ENCODE assay signal across 23 cellular contexts in genomic region chr7:2170576-2171521, GRCh38.
DNase-seq lines count a peak whose midpoint lies in the region; ATAC-seq and TF ChIP-seq lines count a peak whose summit lies in the region.
"Had no signal": no experiment of that assay in that cellular context is flagged by ENCODE, and none has a peak within 500 bp of the region (broad histone marks: within the 10 kb centered on the region; RNA-seq: fewer than 3 reads in every experiment).

No MANE protein-coding gene starts in this region.

- no peak for TF ChIP-seq CTCF in WERI-Rb-1 (IDR thresholded peaks at IDR 0.05; ENCODE audit: low read depth, low read length)
- TF ChIP-seq CTCF in upper lobe of right lung (IDR thresholded peaks at IDR 0.05) = no peak
- no peak for TF ChIP-seq CTCF in upper lobe of left lung (IDR thresholded peaks at IDR 0.05)

- H3K9me3 Mint-ChIP-seq in activated CD8-positive, alpha-beta memory T cell treated with anti-CD3 and anti-CD28 coated beads, Interleukin-2, amount 10 ng/mL, durations not matched to agents 7 days and 5 days (ENCODE audit: low read depth) = no peaks in the 10 kb centered on the region
- H3K9me3 Mint-ChIP-seq: activated B cell treated with CpG ODN at 0.5 μM for 24 hours; stimulated activated memory B cell treated with anti-CD40 and anti-IgM and Interleukin-4, amounts not matched to agents 10 μg/mL and 1 μg/mL and 100 μg/mL, for 72 hours had no signal

- ATAC-seq in activated CD8-positive, alpha-beta memory T cell treated with anti-CD3 and anti-CD28 coated beads, Interleukin-2, amount 10 ng/mL, durations not matched to agents 7 days and 5 days = no peak
- no peak for ATAC-seq in upper lobe of right lung
- ATAC-seq in upper lobe of left lung (ENCODE audit: low FRiP score in 2 of 2) = no peak
- ATAC-seq: PC-3; stimulated activated memory B cell treated with anti-CD40 and anti-IgM and Interleukin-4, amounts not matched to agents 10 μg/mL and 1 μg/mL and 100 μg/mL, for 72 hours had no signal

- no peak for TF ChIP-seq EP300 in upper lobe of left lung (IDR thresholded peaks at IDR 0.05)

- H3K27me3 ChIP-seq in WERI-Rb-1 (ENCODE audit: insufficient read depth, low read depth, severe bottlenecking) (no peaks in the 10 kb centered on the region), upper lobe of right lung (no peaks in the 10 kb centered on the region), upper lobe of left lung (no peaks in the 10 kb centered on the region)
- H3K27me3 ChIP-seq: cardiac muscle cell, SJCRH30, thyroid gland had no signal

- WGBS in upper lobe of left lung, 2 donors = 91% methylated on average over 26 of the region's 26 CpGs

- no peak overlapping the region for H3K4me3 Mint-ChIP-seq in activated CD8-positive, alpha-beta memory T cell treated with anti-CD3 and anti-CD28 coated beads, Interleukin-2, amount 10 ng/mL, durations not matched to agents 7 days and 5 days
- H3K4me3 Mint-ChIP-seq: activated B cell treated with CpG ODN at 0.5 μM for 24 hours; stimulated activated memory B cell treated with anti-CD40 and anti-IgM and Interleukin-4, amounts not matched to agents 10 μg/mL and 1 μg/mL and 100 μg/mL, for 72 hours had no signal

- H3K9me3 ChIP-seq in WERI-Rb-1 (ENCODE audit: severe bottlenecking) (no peaks in the 10 kb centered on the region), upper lobe of right lung (no peaks in the 10 kb centered on the region), upper lobe of left lung (no peaks in the 10 kb centered on the region)
- H3K9me3 ChIP-seq: HAP-1, left ventricle myocardium inferior, mucosa of descending colon, SJCRH30, thyroid gland had no signal

- intact Hi-C loops in upper lobe of right lung (cut with DNase I) = no loop called here

- CTCF ChIA-PET in activated CD8-positive, alpha-beta memory T cell treated with anti-CD3 and anti-CD28 coated beads, Interleukin-2, amount 10 ng/mL, durations not matched to agents 7 days and 5 days (lab: Charles Lee) = no interaction called here

- H3K27ac Mint-ChIP-seq in activated CD8-positive, alpha-beta memory T cell treated with anti-CD3 and anti-CD28 coated beads, Interleukin-2, amount 10 ng/mL, durations not matched to agents 7 days and 5 days = no peak overlapping the region
- H3K27ac Mint-ChIP-seq: activated B cell treated with CpG ODN at 0.5 μM for 24 hours; stimulated activated memory B cell treated with anti-CD40 and anti-IgM and Interleukin-4, amounts not matched to agents 10 μg/mL and 1 μg/mL and 100 μg/mL, for 72 hours had no signal

- peak; percentile 36 for DNase-seq in activated CD8-positive, alpha-beta memory T cell treated with anti-CD3 and anti-CD28 coated beads, Interleukin-2, amount 10 ng/mL, durations not matched to agents 7 days and 5 days
- DNase-seq in activated CD8-positive, alpha-beta memory T cell treated with anti-CD3 and anti-CD28 coated beads for 24 hours = no peak
- DNase-seq in WERI-Rb-1 (no peak), islet precursor cell (peak; percentile 33), upper lobe of right lung (peak; percentile 49), mucosa of gallbladder (ENCODE audit: low spot score) (no peak), upper lobe of left lung (no peak), putamen (ENCODE audit: low spot score) (no peak)
- DNase-seq: activated B cell treated with CpG ODN at 0.5 μM for 24 hours; KG1; left ventricle myocardium inferior; mucosa of descending colon; NCI-H187 treated with DMSO at 0.1 percent for 48 hours; NCI-H2227 treated with DMSO at 0.1 percent for 48 hours; NCI-H82; nucleus accumbens; PC-3; stimulated activated CD4-positive, alpha-beta T cell treated with anti-CD3 and anti-CD28 coated beads, Interleukin-15, amount 100 ng/mL, for 24 hours; thyroid gland had no signal

- H3K4me3 ChIP-seq in WERI-Rb-1 (ENCODE audit: low read depth, low read length) (no peak overlapping the region), upper lobe of right lung (no peak overlapping the region), upper lobe of left lung (no peak overlapping the region)
- H3K4me3 ChIP-seq: cardiac muscle cell, HAP-1, left ventricle myocardium inferior, mucosa of descending colon, SJCRH30, thyroid gland had no signal

- H3K4me1 Mint-ChIP-seq in activated CD8-positive, alpha-beta memory T cell treated with anti-CD3 and anti-CD28 coated beads, Interleukin-2, amount 10 ng/mL, durations not matched to agents 7 days and 5 days = peaks cover 6% of the 10 kb centered on the region

- H3K27me3 Mint-ChIP-seq in activated CD8-positive, alpha-beta memory T cell treated with anti-CD3 and anti-CD28 coated beads, Interleukin-2, amount 10 ng/mL, durations not matched to agents 7 days and 5 days = no peaks in the 10 kb centered on the region
- H3K27me3 Mint-ChIP-seq: activated B cell treated with CpG ODN at 0.5 μM for 24 hours; stimulated activated memory B cell treated with anti-CD40 and anti-IgM and Interleukin-4, amounts not matched to agents 10 μg/mL and 1 μg/mL and 100 μg/mL, for 72 hours had no signal

- H3K27ac ChIP-seq in WERI-Rb-1 (peak overlapping the region; percentile 42), upper lobe of right lung (no peak overlapping the region), upper lobe of left lung (no peak overlapping the region)
- H3K27ac ChIP-seq: cardiac muscle cell, SJCRH30, thyroid gland had no signal

- H3K4me1 ChIP-seq in upper lobe of right lung (peaks cover 24% of the 10 kb centered on the region), upper lobe of left lung (peaks cover 14 to 49% (median 38%) of the 10 kb centered on the region in 4 donors)
- H3K4me1 ChIP-seq: HAP-1 had no signal

- peaks cover 3% of the 10 kb centered on the region for H3K36me3 Mint-ChIP-seq in activated CD8-positive, alpha-beta memory T cell treated with anti-CD3 and anti-CD28 coated beads, Interleukin-2, amount 10 ng/mL, durations not matched to agents 7 days and 5 days

- no peak for TF ChIP-seq POLR2A in upper lobe of left lung (IDR thresholded peaks at IDR 0.05)

- H3K36me3 ChIP-seq in WERI-Rb-1 (peaks cover 7% of the 10 kb centered on the region; the same call in 1 of the 2 replicates), upper lobe of right lung (no peaks in the 10 kb centered on the region), upper lobe of left lung (peaks cover 0 to 8% (median 0%) of the 10 kb centered on the region in 4 donors)
- H3K36me3 ChIP-seq: cardiac muscle cell, SJCRH30, thyroid gland had no signal

Comparison
In these comparisons a context has a peak if more than half of its experiments do, and no peak if none do; other contexts are left out.
1. DNase-seq: peak in activated CD8-positive, alpha-beta memory T cell treated with anti-CD3 and anti-CD28 coated beads, Interleukin-2, amount 10 ng/mL, durations not matched to agents 7 days and 5 days (single experiment), islet precursor cell (single experiment) and upper lobe of right lung (single experiment); none in activated CD8-positive, alpha-beta memory T cell treated with anti-CD3 and anti-CD28 coated beads for 24 hours (single experiment), WERI-Rb-1 (single experiment), mucosa of gallbladder (single experiment), upper lobe of left lung (0 of 2) and putamen (single experiment).